Comparison of ENCODE assay signal across 26 cellular contexts in genomic region chrX:140206657-140207056, GRCh38.
"Had no signal": no experiment of that assay in that cellular context is flagged by ENCODE, and none has a peak within 500 bp of the region (broad histone marks: within the 10 kb centered on the region; RNA-seq: fewer than 3 reads in every experiment).

No MANE protein-coding gene starts in this region.

- H3K27me3 ChIP-seq: colonic mucosa, esophagus squamous epithelium, gastrocnemius medialis, left lung had no signal

- H3K4me1 ChIP-seq: colonic mucosa, esophagus squamous epithelium, gastrocnemius medialis, heart right ventricle, left lung, lower lobe of right lung had no signal

- DNase-seq: colonic mucosa; cortex of kidney; effector CD8-positive, alpha-beta T cell; effector memory CD8-positive, alpha-beta T cell; endodermal cell; erythroblast; esophagus squamous epithelium; foreskin fibroblast; foreskin melanocyte; gastrocnemius medialis; glutamatergic neuron; head of caudate nucleus; heart right ventricle; hippocampal formation; left cardiac atrium; left lung; left ventricle myocardium superior; lower lobe of right lung; mesenchymal stem cell; mucosa of descending colon; naive B cell had no signal

- FAIRE-seq: endometrium, islet of Langerhans, keratinocyte had no signal

- ATAC-seq: effector memory CD8-positive, alpha-beta T cell; esophagus mucosa; gastrocnemius medialis; heart right ventricle; left cardiac atrium; left lung; left ventricle myocardium superior; lower lobe of right lung; mucosa of descending colon had no signal

- H3K4me3 ChIP-seq: colonic mucosa, esophagus squamous epithelium, gastrocnemius medialis, heart right ventricle, left lung, lower lobe of right lung, mucosa of descending colon had no signal

- H3K9me3 ChIP-seq: colonic mucosa, esophagus squamous epithelium, gastrocnemius medialis, heart right ventricle, left lung, lower lobe of right lung, mucosa of descending colon had no signal

- H3K27ac ChIP-seq: colonic mucosa, epithelial cell of prostate, esophagus squamous epithelium, gastrocnemius medialis, heart right ventricle, left lung, lower lobe of right lung had no signal

- H3K36me3 ChIP-seq: colonic mucosa, esophagus squamous epithelium, gastrocnemius medialis, heart right ventricle, left lung, lower lobe of right lung had no signal
